Comparison of ENCODE assay signal across 9 cellular contexts in the genomic region with DNA sequence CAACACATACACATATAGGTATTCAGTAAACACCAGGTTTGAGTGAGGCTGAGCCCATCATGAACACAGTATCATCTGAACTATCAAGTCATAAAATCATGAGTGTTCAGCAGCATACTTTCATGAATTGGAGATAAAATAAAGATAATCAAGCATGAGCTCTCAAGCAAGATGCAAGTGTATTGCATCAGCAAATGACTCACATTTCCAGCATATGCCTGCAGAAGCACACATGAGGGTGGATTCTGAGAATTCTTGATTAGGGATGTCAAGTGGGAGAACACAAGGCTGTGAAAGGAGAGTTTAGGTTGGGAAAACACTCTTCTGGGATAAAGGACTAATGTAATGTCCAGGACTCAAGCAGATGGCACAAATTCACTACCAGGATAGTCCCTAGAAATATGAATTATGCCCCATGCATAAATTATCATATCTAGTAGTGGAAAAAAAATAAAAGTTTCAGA.
A peak's percentile ranks its signal among the peaks of the same experiment; 100 is the strongest.
DNase-seq lines count a peak whose midpoint lies in the region; TF ChIP-seq lines count a peak whose summit lies in the region.
"Had no signal": no experiment of that assay in that cellular context is flagged by ENCODE, and none has a peak within 500 bp of the region (broad histone marks: within the 10 kb centered on the region; RNA-seq: fewer than 3 reads in every experiment).

No MANE protein-coding gene starts in this region.

- H3K36me3 ChIP-seq in mammary epithelial cell (ENCODE audit: insufficient read depth, low read length) (no peaks in the 10 kb centered on the region), spleen (no peaks in the 10 kb centered on the region)
- H3K36me3 ChIP-seq: heart left ventricle had no signal

- no peaks in the 10 kb centered on the region for H3K79me2 ChIP-seq in mammary epithelial cell (ENCODE audit: insufficient read depth, low read length)

- H3K27ac Mint-ChIP-seq in immature natural killer cell, result no peak overlapping the region

- H3K4me1 ChIP-seq in mammary epithelial cell (ENCODE audit: insufficient read depth, low read length) (peaks cover 3% of the 10 kb centered on the region), spleen (peaks cover 0 to 3% (median 0%) of the 10 kb centered on the region in 6 donors)
- H3K4me1 ChIP-seq: heart left ventricle had no signal

- peaks cover 0 to 4% (median under 1%) of the 10 kb centered on the region in 6 donors for H3K9me3 Mint-ChIP-seq in immature natural killer cell

- no peaks in the 10 kb centered on the region for H3K36me3 Mint-ChIP-seq in immature natural killer cell

- peaks cover 0 to 3% of the 10 kb centered on the region in 2 donors for H3K4me1 Mint-ChIP-seq in immature natural killer cell

- no peaks in the 10 kb centered on the region for H4K20me1 ChIP-seq in mammary epithelial cell (ENCODE audit: insufficient read depth, low read length)

- peak in 2 of 3 experiments; percentile 30 to 59 for DNase-seq in NCI-H1417 (lab: John Stamatoyannopoulos, UW)
- no peak for DNase-seq in NCI-H1417 treated with DMSO at 0.1 percent for 48 hours (lab: John Stamatoyannopoulos, UW)
- peak; percentile 10 for DNase-seq in NAMALWA (ENCODE audit: low spot score)
- DNase-seq in mammary epithelial cell, result peak; percentile 71
- DNase-seq in non-pigmented ciliary epithelial cell (ENCODE audit: low read depth), result peak; percentile 53
- no peak for DNase-seq in spleen
- DNase-seq in immature natural killer cell, result no peak
- no peak for DNase-seq in SIG-M5 treated with dmso at 0.1 percent for 504 hours (lab: John Stamatoyannopoulos, UW; ENCODE audit: unreplicated experiment)
- DNase-seq: heart left ventricle had no signal

- H3K27me3 Mint-ChIP-seq in immature natural killer cell (ENCODE audit: low read depth in 3 of 3), result peaks cover 2 to 5% (median 3%) of the 10 kb centered on the region in 3 donors

- dilution Hi-C loops in mammary epithelial cell (cut with HindIII; ENCODE audit: low sequenced_read_pairs), result no loop called here

- no peak overlapping the region for H3K4me2 ChIP-seq in mammary epithelial cell (ENCODE audit: insufficient read depth, low read depth, low read length)

- no peak for TF ChIP-seq POLR2A in spleen (IDR thresholded peaks at IDR 0.05)

- H2AFZ ChIP-seq in mammary epithelial cell (ENCODE audit: low read depth, low read length), result peak overlapping the region; percentile 74

- CTCF ChIA-PET in mammary epithelial cell (lab: Charles Lee; ENCODE audit: low non-redundant PET), result no interaction called here

- H3K4me3 ChIP-seq in mammary epithelial cell (replicated peaks in 1 of 3; ENCODE audit: insufficient read depth in 1 of 3, low read depth in 2 of 3, low read length in 3 of 3) (no peak overlapping the region), spleen (no peak overlapping the region)
- H3K4me3 ChIP-seq: heart left ventricle had no signal

- in situ Hi-C loops in mammary epithelial cell (cut with MboI; ENCODE audit: low sequenced_read_pairs in 2 of 2), result no loop called here

- no peak overlapping the region for H3K9ac ChIP-seq in mammary epithelial cell (ENCODE audit: insufficient read depth, low read length)

- TF ChIP-seq CTCF in mammary epithelial cell (conservative IDR thresholded peaks at IDR 0.05 in 1 of 2, IDR thresholded peaks at IDR 0.05 in 1 of 2; ENCODE audit: extremely low read depth in 1 of 2, insufficient read depth in 1 of 2, low read depth in 1 of 2, low read length in 2 of 2), result no peak
- TF ChIP-seq CTCF in spleen (IDR thresholded peaks at IDR 0.05 in 8 of 11, conservative IDR thresholded peaks at IDR 0.05 in 3 of 11), result no peak

- intact Hi-C loops in mammary epithelial cell (cut with micrococcal nuclease), result no loop called here
- intact Hi-C loops in spleen (cut with DNase I; ENCODE audit: low total_unique reads), result no loop called here

- BruUV-seq in mammary epithelial cell (replicated peaks; lab: Mats Ljungman, UMichigan), result no TSS peak

- no peaks in the 10 kb centered on the region for H3K9me3 ChIP-seq in mammary epithelial cell (replicated peaks; ENCODE audit: insufficient read depth, low read length)
- peaks cover 0 to 22% (median 2%) of the 10 kb centered on the region in 8 donors for H3K9me3 ChIP-seq in spleen

- no peak overlapping the region for H3K4me3 Mint-ChIP-seq in immature natural killer cell

- H3K27ac ChIP-seq in mammary epithelial cell (ENCODE audit: insufficient read depth, low read depth, low read length) (peak overlapping the region; percentile 32), spleen (no peak overlapping the region)
- H3K27ac ChIP-seq: heart left ventricle had no signal

- H3K27me3 ChIP-seq in mammary epithelial cell (ENCODE audit: insufficient read depth, low read length), result no peaks in the 10 kb centered on the region
- H3K27me3 ChIP-seq in spleen (replicated peaks in 1 of 7), result no peaks in the 10 kb centered on the region
- H3K27me3 ChIP-seq: heart left ventricle had no signal

Comparison
In these comparisons a context has a peak if more than half of its experiments do, and no peak if none do; other contexts are left out.
1. DNase-seq: peak in NCI-H1417 (2 of 3), NAMALWA (single experiment), mammary epithelial cell (single experiment) and non-pigmented ciliary epithelial cell (single experiment); none in NCI-H1417 treated with DMSO at 0.1 percent for 48 hours (single experiment), spleen (single experiment), immature natural killer cell (0 of 3) and SIG-M5 treated with dmso at 0.1 percent for 504 hours (single experiment).